Comparison of ENCODE assay signal across 14 cellular contexts in genomic region chr1:4653796-4654715, GRCh38. TPM values are rescaled to one million over a fixed set of nuclear protein-coding genes. Genes with fewer than 3 reads are reported as not detected.
A peak's percentile ranks its signal among the peaks of the same experiment; 100 is the strongest.
DNase-seq lines count a peak whose midpoint lies in the region; ATAC-seq and TF ChIP-seq lines count a peak whose summit lies in the region.
"Had no signal": no experiment of that assay in that cellular context is flagged by ENCODE, and none has a peak within 500 bp of the region (broad histone marks: within the 10 kb centered on the region; RNA-seq: fewer than 3 reads in every experiment).

Gene AJAP1, plus strand, starts transcription at chr1:4654609. Its CDS starts 817 bp downstream, at chr1:4655426.

- TF ChIP-seq CTCF in heart right ventricle (IDR thresholded peaks at IDR 0.05) (no peak), chondrocyte (IDR thresholded peaks at IDR 0.05) (no peak), nephron progenitor cell (IDR thresholded peaks at IDR 0.05) (no peak), type B pancreatic cell (conservative IDR thresholded peaks at IDR 0.05) (no peak)

- no peaks in the 10 kb centered on the region for H3F3A ChIP-seq in GM23248 (ENCODE audit: insufficient read depth)

- no peaks in the 10 kb centered on the region for H3K79me2 ChIP-seq in GM23248 (ENCODE audit: insufficient read depth)

- DNase-seq in heart right ventricle = no peak
- DNase-seq in Right ventricle myocardium inferior (ENCODE audit: missing footprints) = no peak
- DNase-seq in chondrocyte (ENCODE audit: low spot score) = no peak
- DNase-seq in nephron progenitor cell = peak; percentile 70
- DNase-seq in type B pancreatic cell (ENCODE audit: extremely low spot score, unreplicated experiment) = no peak
- DNase-seq in GM23248 = no peak
- no peak for DNase-seq in OCI-M1 (lab: John Stamatoyannopoulos, UW)
- DNase-seq: activated T-cell treated with anti-CD3 and anti-CD28 coated beads, Interleukin-2, amount 50 U/mL, for 1 hour; CD8-positive, alpha-beta memory T cell; kidney glomerular epithelial cell; NCI-H146 had no signal

- no peaks in the 10 kb centered on the region for H3K9me2 ChIP-seq in GM23248 (ENCODE audit: insufficient read depth)

- H3K36me3 Mint-ChIP-seq in chondrocyte (ENCODE audit: low read depth) = no peaks in the 10 kb centered on the region
- H3K36me3 Mint-ChIP-seq in nephron progenitor cell (ENCODE audit: low read depth) = no peaks in the 10 kb centered on the region
- H3K36me3 Mint-ChIP-seq in type B pancreatic cell = no peaks in the 10 kb centered on the region
- H3K36me3 Mint-ChIP-seq: CD8-positive, alpha-beta memory T cell had no signal

- peaks cover 19 to 95% (median 88%) of the 10 kb centered on the region in 7 donors for H3K27me3 ChIP-seq in heart right ventricle
- peaks cover 21% of the 10 kb centered on the region for H3K27me3 ChIP-seq in GM23248 (replicated peaks; ENCODE audit: insufficient read depth)

- in situ Hi-C loops in GM23248 (cut with MboI) = loop anchor here (25.0 kb wide), 1 partner anchor 1258 kb away; no protein-coding TSS in a partner anchor

- H3K4me1 ChIP-seq in heart right ventricle (peaks cover 3 to 24% (median 8%) of the 10 kb centered on the region in 9 donors), GM23248 (ENCODE audit: insufficient read depth) (no peaks in the 10 kb centered on the region)

- ATAC-seq in heart right ventricle (no peak), Right ventricle myocardium inferior (no peak), HG02571 (IDR thresholded peaks at IDR 0.05; ENCODE audit: unreplicated experiment) (no peak)

- peaks cover 33% of the 10 kb centered on the region for H3K27me3 Mint-ChIP-seq in chondrocyte (ENCODE audit: low read depth)
- peaks cover 59% of the 10 kb centered on the region for H3K27me3 Mint-ChIP-seq in nephron progenitor cell (ENCODE audit: low read depth, poor library complexity)
- peaks cover 41% of the 10 kb centered on the region for H3K27me3 Mint-ChIP-seq in type B pancreatic cell

- no peak within 1 kb of the TSS for H3K27ac ChIP-seq in heart right ventricle
- H3K27ac ChIP-seq in GM23248 = no peak within 1 kb of the TSS
- H3K27ac ChIP-seq: HL-60 had no signal

- WGBS in heart right ventricle, 2 donors = 2% methylated on average over 73 to 106 of the region's 108 CpGs
- 5 to 9% methylated on average over 41 to 73 of the region's 108 CpGs for WGBS in GM23248 (ENCODE audit: low coverage in 1 of 2, low lambda C conversion rate in 2 of 2, missing lambda C conversion rate in 2 of 2), 2 experiments

- no peaks in the 10 kb centered on the region for H4K20me1 ChIP-seq in GM23248 (ENCODE audit: insufficient read depth)

- H3K4me2 ChIP-seq in GM23248 (ENCODE audit: unreplicated experiment) = no peak within 1 kb of the TSS

- intact Hi-C loops in heart right ventricle (cut with DNase I) (loop anchor here in 8 of 10 donors (10.0 kb wide), 4 partner anchors 739 to 1261 kb away; no protein-coding TSS in a partner anchor), Right ventricle myocardium inferior (cut with DNase I) (no loop called here)

- H3K4me3 Mint-ChIP-seq in chondrocyte (ENCODE audit: unreplicated experiment) (peak within 1 kb of the TSS; percentile 9), nephron progenitor cell (peak within 1 kb of the TSS; percentile 66), type B pancreatic cell (peak within 1 kb of the TSS; percentile 70)
- H3K4me3 Mint-ChIP-seq: CD8-positive, alpha-beta memory T cell had no signal

- H3K9me3 ChIP-seq in heart right ventricle = no peaks in the 10 kb centered on the region
- no peaks in the 10 kb centered on the region for H3K9me3 ChIP-seq in GM23248 (ENCODE audit: low read depth)

- H2AFZ ChIP-seq in GM23248 = no peak within 1 kb of the TSS

- H3K9me3 Mint-ChIP-seq in chondrocyte (ENCODE audit: low read depth) (no peaks in the 10 kb centered on the region), nephron progenitor cell (no peaks in the 10 kb centered on the region), type B pancreatic cell (no peaks in the 10 kb centered on the region)
- H3K9me3 Mint-ChIP-seq: CD8-positive, alpha-beta memory T cell had no signal

- H3K4me1 Mint-ChIP-seq in chondrocyte (ENCODE audit: low read depth) (peaks cover 5% of the 10 kb centered on the region), nephron progenitor cell (peaks cover 30% of the 10 kb centered on the region), type B pancreatic cell (ENCODE audit: unreplicated experiment) (peaks cover 16% of the 10 kb centered on the region)

- H3K27ac Mint-ChIP-seq in chondrocyte (ENCODE audit: unreplicated experiment) = no peak within 1 kb of the TSS
- H3K27ac Mint-ChIP-seq in nephron progenitor cell = no peak within 1 kb of the TSS
- no peak within 1 kb of the TSS for H3K27ac Mint-ChIP-seq in type B pancreatic cell
- H3K27ac Mint-ChIP-seq: CD8-positive, alpha-beta memory T cell had no signal

- H3K4me3 ChIP-seq in heart right ventricle (peak within 1 kb of the TSS in 7 of 10 donors; percentile 23 to 40 (median 37)), GM23248 (no peak within 1 kb of the TSS)

- H3K9ac ChIP-seq in GM23248 = no peak within 1 kb of the TSS

- H3K36me3 ChIP-seq in heart right ventricle (no peaks in the 10 kb centered on the region), GM23248 (ENCODE audit: low read depth) (no peaks in the 10 kb centered on the region)

RNA-seq across cellular contexts. Expression of gene AJAP1, which starts in this region (rescaled TPM):
- total RNA-seq in heart right ventricle (under 1 TPM in 8 of 10 donors, not detected in 2; 0.02 to 0.94 (median 0.11) TPM), Right ventricle myocardium inferior (not detected), chondrocyte (0.73 TPM in 1 of 3 replicates, not detected in the others), type B pancreatic cell (ENCODE audit: low replicate concordance) (4.8 and 9.5 TPM in 2 replicates)
- polyA plus RNA-seq in heart right ventricle (under 1 TPM in 1 of 2 donors, not detected in 1; 0.06 TPM), GM23248 (2016; fragmentation: Nextera tagmentation; extraction: Ambion mirVana) (0.03 TPM in 1 of 2 replicates, not detected in the other)
- total RNA-seq in GM23248 (2014; rRNA removed; shearing (Covaris generic)) = under 0.01 and 0.86 TPM in 2 replicates
- total RNA-seq: CD8-positive, alpha-beta memory T cell; SK-MEL-5 had no signal
- polyA plus RNA-seq: CD8-positive, alpha-beta memory T cell had no signal

Comparison
In these comparisons a context has a peak if more than half of its experiments do, and no peak if none do; other contexts are left out.
1. H3K4me3 Mint-ChIP-seq: peak in every context shown above with its lines; median percentile 70 in type B pancreatic cell; 66 in nephron progenitor cell; 9 in chondrocyte.